ENCODE assay signal across 1 cellular context in genomic region chr6:159966339-159966738, GRCh38.
TF ChIP-seq lines count a peak whose summit lies in the region.

No MANE protein-coding gene starts in this region.

TF ChIP-seq in K562, 482 proteins besides CTCF, POLR2A, EP300 and RAD21 (continued from another document and continues in another):
- no peak for TF ChIP-seq PRDM10 (IDR thresholded peaks at IDR 0.05; ENCODE audit: partially characterized antibody)
- TF ChIP-seq KDM1A (IDR thresholded peaks at IDR 0.05): no peak
- TF ChIP-seq RAD51 (IDR thresholded peaks at IDR 0.05; ENCODE audit: borderline replicate concordance, low read depth): no peak
- TF ChIP-seq ETS2 (tag; IDR thresholded peaks at IDR 0.05; ENCODE audit: borderline replicate concordance, poor library complexity, severe bottlenecking): no peak
- no peak for TF ChIP-seq ZNF695 (CRISPR knock-in tag; IDR thresholded peaks at IDR 0.05)
- TF ChIP-seq ZNF124 (CRISPR knock-in tag; IDR thresholded peaks at IDR 0.05): no peak
- no peak for TF ChIP-seq HEY1 (CRISPR knock-in tag; IDR thresholded peaks at IDR 0.05; ENCODE audit: borderline replicate concordance)
- no peak for TF ChIP-seq SRSF7 (optimal IDR thresholded peaks at IDR 0.05; ENCODE audit: low read depth, low read length)
- TF ChIP-seq RB1 (IDR thresholded peaks at IDR 0.05; ENCODE audit: low read depth): no peak
- TF ChIP-seq ARID1B (IDR thresholded peaks at IDR 0.05): no peak
- TF ChIP-seq DACH1 (IDR thresholded peaks at IDR 0.05; ENCODE audit: partially characterized antibody): no peak
- 0 out of 2 replicates have a peak, but pooled peaks have one; percentile 9 for TF ChIP-seq TCF3 (CRISPR knock-in tag; IDR thresholded peaks at IDR 0.05)
- TF ChIP-seq ZNF318 (IDR thresholded peaks at IDR 0.05; ENCODE audit: borderline replicate concordance in 1 of 2, low read depth in 1 of 2): peak in 1 of 2 experiments; percentile 60; a peak in 1 of 4 replicates
- TF ChIP-seq KDM2B (CRISPR knock-in tag; IDR thresholded peaks at IDR 0.05): no peak
- no peak for TF ChIP-seq SAFB (IDR thresholded peaks at IDR 0.05; ENCODE audit: borderline replicate concordance, low read depth, low read length)
- TF ChIP-seq ARHGAP35 (IDR thresholded peaks at IDR 0.05; ENCODE audit: partially characterized antibody): no peak
- no peak for TF ChIP-seq ZHX1 (conservative IDR thresholded peaks at IDR 0.05; ENCODE audit: low read length)
- TF ChIP-seq ZNF75A (CRISPR knock-in tag; IDR thresholded peaks at IDR 0.05): no peak
- TF ChIP-seq TCFL5 (CRISPR knock-in tag; conservative IDR thresholded peaks at IDR 0.05): no peak
- TF ChIP-seq FOXA3 (CRISPR knock-in tag; conservative IDR thresholded peaks at IDR 0.05 in 1 of 2, IDR thresholded peaks at IDR 0.05 in 1 of 2): peak; percentile 44 to 60; a peak in 3 of 4 replicates
- TF ChIP-seq ZBTB40 (IDR thresholded peaks at IDR 0.05): peak; percentile 99
- TF ChIP-seq ZBTB40 (CRISPR knock-in tag; IDR thresholded peaks at IDR 0.05): peak; percentile 97
- TF ChIP-seq ZNF584 (CRISPR knock-in tag; IDR thresholded peaks at IDR 0.05; ENCODE audit: low read depth): no peak
- TF ChIP-seq STAG1 (CRISPR knock-in tag; IDR thresholded peaks at IDR 0.05; ENCODE audit: borderline replicate concordance): no peak
- no peak for TF ChIP-seq BCL6 (CRISPR knock-in tag; IDR thresholded peaks at IDR 0.05)
- TF ChIP-seq ZNF274 (IDR thresholded peaks at IDR 0.05; ENCODE audit: borderline replicate concordance, low read depth, low read length): no peak
- TF ChIP-seq TOE1 (IDR thresholded peaks at IDR 0.05; ENCODE audit: borderline replicate concordance): no peak
- TF ChIP-seq TOE1 (CRISPR knock-in tag; IDR thresholded peaks at IDR 0.05; ENCODE audit: borderline replicate concordance, low read depth): no peak
- TF ChIP-seq LEF1 (IDR thresholded peaks at IDR 0.05): peak; percentile 38; the same call in 1 of the 2 replicates
- TF ChIP-seq STAT6 (CRISPR knock-in tag; IDR thresholded peaks at IDR 0.05): no peak
- no peak for TF ChIP-seq CBFA2T2 (conservative IDR thresholded peaks at IDR 0.05)
